Comparison of ENCODE assay signal across 1 cellular context in the genomic region with DNA sequence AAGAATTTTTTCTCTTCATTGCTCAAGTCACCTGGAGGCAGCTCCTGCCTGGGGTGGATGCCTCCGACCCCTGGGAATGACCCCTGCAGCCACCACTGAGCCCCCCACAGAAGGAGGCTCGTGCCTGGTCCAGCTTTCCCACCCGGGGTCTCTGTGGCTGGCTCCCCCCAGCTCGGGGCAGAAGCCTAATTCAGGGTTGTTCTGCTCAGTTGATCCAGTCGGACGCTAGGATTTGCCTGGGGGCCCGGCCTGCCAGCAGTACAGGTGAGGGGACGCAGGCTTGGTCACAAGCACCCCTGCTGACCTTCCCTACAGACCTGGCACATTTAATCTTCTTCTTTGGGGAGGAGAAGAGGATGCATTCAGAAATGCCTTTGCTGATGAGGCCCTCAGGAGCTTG.
TF ChIP-seq lines count a peak whose summit lies in the region.

No MANE protein-coding gene starts in this region.

TF ChIP-seq in HepG2, 621 proteins besides CTCF, POLR2A, EP300 and RAD21:
- TF ChIP-seq GFI1 (CRISPR knock-in tag; IDR thresholded peaks at IDR 0.05; ENCODE audit: borderline replicate concordance) (no peak), ZNF501 (CRISPR knock-in tag; IDR thresholded peaks at IDR 0.05) (peak; percentile 26; the same call in 1 of the 2 replicates)
